ENCODE assay signal across 8 cellular contexts in genomic region chr3:45596290-45596791, GRCh38. TPM values are rescaled to one million over a fixed set of nuclear protein-coding genes. Genes with fewer than 3 reads are reported as not detected.
DNase-seq lines count a peak whose midpoint lies in the region; ATAC-seq and TF ChIP-seq lines count a peak whose summit lies in the region.

No MANE protein-coding gene starts in this region.

- intact Hi-C loops in breast epithelium (cut with DNase I; ENCODE audit: low total_unique reads) = loop anchor here (10.0 kb wide), 1 partner anchor 48 kb away; no protein-coding TSS in a partner anchor

- in situ Hi-C loops in KBM-7 (cut with MboI; ENCODE audit: low pct_unique_long_range_greater_than_20kb, low sequenced_read_pairs) = loop anchor here (10.0 kb wide), 1 partner anchor 58 kb away; no protein-coding TSS in a partner anchor

- no peaks in the 10 kb centered on the region for H3K27me3 Mint-ChIP-seq in neural crest cell (ENCODE audit: low read depth)

- peaks cover 2% of the 10 kb centered on the region for H3K9me3 Mint-ChIP-seq in neural crest cell

- H3K27ac ChIP-seq in breast epithelium = peak overlapping the region; percentile 33 to 65

- H3K36me3 ChIP-seq in breast epithelium = no peaks in the 10 kb centered on the region

- peaks cover 6 to 29% of the 10 kb centered on the region in 2 donors for H3K4me1 ChIP-seq in breast epithelium

- DNase-seq in KBM-7 (peak; percentile 78), breast epithelium (ENCODE audit: low spot score in 2 of 2) (no peak), neural crest cell (ENCODE audit: low read depth, low spot score) (no peak), NCI-H526 (lab: John Stamatoyannopoulos, UW) (no peak), NCI-H1105 treated with DMSO at 0.1 percent for 48 hours (lab: John Stamatoyannopoulos, UW) (no peak), HK-2 (ENCODE audit: unreplicated experiment) (no peak)

- H3K36me3 Mint-ChIP-seq in neural crest cell (ENCODE audit: low read depth) = peaks cover 2% of the 10 kb centered on the region

- H3K4me3 Mint-ChIP-seq in neural crest cell = peak overlapping the region; percentile 79

- no peaks in the 10 kb centered on the region for H3K27me3 ChIP-seq in breast epithelium

- peaks cover 48% of the 10 kb centered on the region for H3K4me1 Mint-ChIP-seq in neural crest cell

- no peak for TF ChIP-seq POLR2A in breast epithelium (IDR thresholded peaks at IDR 0.05)

- ATAC-seq in GM21390 (IDR thresholded peaks at IDR 0.05; ENCODE audit: unreplicated experiment) = peak; percentile 50

- H3K4me3 ChIP-seq in GM08714 (ENCODE audit: low read length) = peak overlapping the region; percentile 83; the same call in 1 of the 2 replicates
- peak overlapping the region; percentile 66 to 80 (median 69) for H3K4me3 ChIP-seq in breast epithelium

- TF ChIP-seq CTCF in breast epithelium (IDR thresholded peaks at IDR 0.05) (no peak), neural crest cell (conservative IDR thresholded peaks at IDR 0.05) (no peak)

- no peaks in the 10 kb centered on the region for H3K9me3 ChIP-seq in breast epithelium

- peak overlapping the region; percentile 44 for H3K27ac Mint-ChIP-seq in neural crest cell (ENCODE audit: unreplicated experiment)

RNA-seq across cellular contexts. Expression of gene LIMD1, which starts 1.8 kb away (rescaled TPM):
- total RNA-seq in breast epithelium (10 to 100 TPM; 23.0 to 25.9 (median 25.8) TPM), neural crest cell (41.8 and 44.4 TPM in 2 replicates)
